ENCODE assay signal across 8 cellular contexts in the genomic region with DNA sequence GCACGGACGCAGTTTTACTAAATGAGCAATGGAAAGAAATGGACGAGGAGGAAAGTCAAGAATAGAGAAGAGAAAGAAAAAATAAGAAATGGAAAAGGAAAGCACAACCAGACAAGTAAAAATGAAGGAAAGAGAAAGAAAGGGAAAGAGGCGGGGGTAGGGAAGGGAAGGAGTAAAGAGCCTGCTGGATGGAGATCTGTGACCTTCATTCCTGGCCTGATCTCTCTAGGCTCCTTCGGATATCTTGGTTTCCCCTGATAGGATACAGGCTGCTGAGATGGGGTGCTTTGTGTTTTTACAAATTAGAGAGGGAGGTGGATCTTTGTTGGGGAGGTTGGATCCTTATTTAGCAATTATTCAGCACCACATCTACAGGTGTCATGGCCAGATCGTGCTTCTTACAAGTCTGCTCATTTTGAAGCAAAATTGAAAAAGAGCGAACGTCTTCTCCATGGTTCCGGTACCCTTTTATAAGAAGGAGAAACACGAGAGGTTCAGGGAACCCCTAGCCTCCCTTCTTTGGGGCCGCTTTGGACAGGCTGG. TPM values are rescaled to one million over a fixed set of nuclear protein-coding genes. Genes with fewer than 3 reads are reported as not detected.
DNase-seq lines count a peak whose midpoint lies in the region; ATAC-seq and TF ChIP-seq lines count a peak whose summit lies in the region.

No MANE protein-coding gene starts in this region.

- H3K4me3 ChIP-seq in liver (ENCODE audit: low read depth in 1 of 3, low read length in 3 of 3) (peak overlapping the region; percentile 72 to 95 (median 85)), tibial nerve (peak overlapping the region; percentile 20 to 65 (median 58))

- H3K36me3 ChIP-seq in liver (ENCODE audit: control insufficient read depth in 4 of 4, insufficient read depth in 3 of 4, low read depth in 1 of 4, low read length in 3 of 4) (no peaks in the 10 kb centered on the region), tibial nerve (no peaks in the 10 kb centered on the region)

- intact Hi-C loops in activated CD8-positive, alpha-beta T cell treated with anti-CD3 and anti-CD28 coated beads for 36 hours (cut with micrococcal nuclease), result no loop called here

- no peaks in the 10 kb centered on the region for H3K9me3 Mint-ChIP-seq in activated T-cell treated with anti-CD3 and anti-CD28 coated beads, Interleukin-2, amount 50 U/mL, for 24 hours
- H3K9me3 Mint-ChIP-seq in activated CD8-positive, alpha-beta T cell treated with anti-CD3 and anti-CD28 coated beads for 36 hours, result no peaks in the 10 kb centered on the region

- peak overlapping the region in 1 of 2 donors; percentile 54 for H3K9ac ChIP-seq in liver (ENCODE audit: low read depth in 1 of 2, low read length in 2 of 2)

- no peaks in the 10 kb centered on the region for H3K36me3 Mint-ChIP-seq in activated T-cell treated with anti-CD3 and anti-CD28 coated beads, Interleukin-2, amount 50 U/mL, for 24 hours (ENCODE audit: low read depth)
- H3K36me3 Mint-ChIP-seq in activated CD8-positive, alpha-beta T cell treated with anti-CD3 and anti-CD28 coated beads for 36 hours (ENCODE audit: low read depth), result peaks cover 3% of the 10 kb centered on the region

- H3K27me3 Mint-ChIP-seq in activated T-cell treated with anti-CD3 and anti-CD28 coated beads, Interleukin-2, amount 50 U/mL, for 24 hours, result peaks cover 70% of the 10 kb centered on the region
- peaks cover 35% of the 10 kb centered on the region for H3K27me3 Mint-ChIP-seq in activated CD8-positive, alpha-beta T cell treated with anti-CD3 and anti-CD28 coated beads for 36 hours

- TF ChIP-seq POLR2A in tibial nerve (IDR thresholded peaks at IDR 0.05), result no peak

- no peak for TF ChIP-seq RAD21 in liver (IDR thresholded peaks at IDR 0.05)

- H3K9me3 ChIP-seq in liver (ENCODE audit: control insufficient read depth in 4 of 4, low read length in 3 of 4), result no peaks in the 10 kb centered on the region
- no peaks in the 10 kb centered on the region for H3K9me3 ChIP-seq in tibial nerve

- no peak for TF ChIP-seq EP300 in tibial nerve (IDR thresholded peaks at IDR 0.05)

- H3K27me3 ChIP-seq in liver (ENCODE audit: control insufficient read depth in 4 of 4, insufficient read depth in 4 of 4, low read length in 3 of 4) (no peaks in the 10 kb centered on the region), tibial nerve (peaks cover 0 to 62% of the 10 kb centered on the region in 2 donors)

- H3K4me1 Mint-ChIP-seq in activated T-cell treated with anti-CD3 and anti-CD28 coated beads, Interleukin-2, amount 50 U/mL, for 24 hours (ENCODE audit: low read depth), result peaks cover 38% of the 10 kb centered on the region
- peaks cover 33% of the 10 kb centered on the region for H3K4me1 Mint-ChIP-seq in activated CD8-positive, alpha-beta T cell treated with anti-CD3 and anti-CD28 coated beads for 36 hours (ENCODE audit: low read depth)

- ATAC-seq in activated CD8-positive, alpha-beta T cell treated with anti-CD3 and anti-CD28 coated beads for 36 hours, result no peak
- no peak for ATAC-seq in GM18858 (IDR thresholded peaks at IDR 0.05; ENCODE audit: unreplicated experiment)

- POLR2A ChIA-PET in activated CD8-positive, alpha-beta T cell treated with anti-CD3 and anti-CD28 coated beads for 36 hours (lab: Charles Lee), result interaction anchor here (0.6 kb wide), 1 partner anchor 21 kb away, joined by 3 read pairs; no protein-coding TSS in a partner anchor

- peak overlapping the region; percentile 47 for H3K27ac Mint-ChIP-seq in activated T-cell treated with anti-CD3 and anti-CD28 coated beads, Interleukin-2, amount 50 U/mL, for 24 hours
- H3K27ac Mint-ChIP-seq in activated CD8-positive, alpha-beta T cell treated with anti-CD3 and anti-CD28 coated beads for 36 hours, result peak overlapping the region; percentile 90

- CTCF ChIA-PET in activated CD8-positive, alpha-beta T cell treated with anti-CD3 and anti-CD28 coated beads for 36 hours (lab: Charles Lee), result no interaction called here

- H3K4me3 Mint-ChIP-seq in activated T-cell treated with anti-CD3 and anti-CD28 coated beads, Interleukin-2, amount 50 U/mL, for 24 hours, result peak overlapping the region; percentile 80
- peak overlapping the region; percentile 94 for H3K4me3 Mint-ChIP-seq in activated CD8-positive, alpha-beta T cell treated with anti-CD3 and anti-CD28 coated beads for 36 hours

- no peak for TF ChIP-seq CTCF in activated CD8-positive, alpha-beta T cell treated with anti-CD3 and anti-CD28 coated beads for 36 hours (IDR thresholded peaks at IDR 0.05)
- TF ChIP-seq CTCF in liver (IDR thresholded peaks at IDR 0.05; ENCODE audit: low read depth, low read length, missing input control), result no peak
- TF ChIP-seq CTCF in tibial nerve (IDR thresholded peaks at IDR 0.05), result no peak

- H3K27ac ChIP-seq in liver (ENCODE audit: low read depth in 1 of 2, low read length in 2 of 2), result peak overlapping the region in 1 of 2 donors; percentile 62
- H3K27ac ChIP-seq in tibial nerve, result no peak overlapping the region

- H3K4me1 ChIP-seq in liver (ENCODE audit: control insufficient read depth in 4 of 4, insufficient read depth in 4 of 4, low read length in 3 of 4) (peaks cover 4 to 40% (median 27%) of the 10 kb centered on the region in 4 donors), tibial nerve (peaks cover 0 to 38% (median 28%) of the 10 kb centered on the region in 4 donors)

- WGBS in liver, result 9% methylated on average over 11 of the region's 11 CpGs
- 5% methylated on average over 11 of the region's 11 CpGs for WGBS in tibial nerve, 2 donors

- no peak for DNase-seq in activated T-cell treated with anti-CD3 and anti-CD28 coated beads, Interleukin-2, amount 50 U/mL, for 24 hours
- DNase-seq in activated T-cell treated with anti-CD3 and anti-CD28 coated beads, Interleukin-2, amount 50 U/mL, for 48 hours, result no peak
- DNase-seq in activated CD8-positive, alpha-beta T cell treated with anti-CD3 and anti-CD28 coated beads for 36 hours, result no peak
- DNase-seq in tibial nerve (ENCODE audit: low spot score in 2 of 2), result no peak
- no peak for DNase-seq in NCI-H526 treated with DMSO at 0.1 percent for 48 hours (lab: John Stamatoyannopoulos, UW)
- no peak for DNase-seq in COLO668 (lab: John Stamatoyannopoulos, UW; ENCODE audit: unreplicated experiment)

TF ChIP-seq in liver, 16 proteins besides CTCF, POLR2A, EP300 and RAD21:
- TF ChIP-seq, protein P1, sequence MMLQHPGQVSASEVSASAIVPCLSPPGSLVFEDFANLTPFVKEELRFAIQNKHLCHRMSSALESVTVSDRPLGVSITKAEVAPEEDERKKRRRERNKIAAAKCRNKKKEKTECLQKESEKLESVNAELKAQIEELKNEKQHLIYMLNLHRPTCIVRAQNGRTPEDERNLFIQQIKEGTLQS (IDR thresholded peaks at IDR 0.05), result no peak
- TF ChIP-seq GABPA (IDR thresholded peaks at IDR 0.05 in 1 of 2, conservative IDR thresholded peaks at IDR 0.05 in 1 of 2) (no peak), NR2F2 (IDR thresholded peaks at IDR 0.05) (no peak), TAF1 (conservative IDR thresholded peaks at IDR 0.05) (no peak), HNF4G (IDR thresholded peaks at IDR 0.05) (no peak), EGR1 (IDR thresholded peaks at IDR 0.05; ENCODE audit: low read depth in 2 of 2) (no peak), SP1 (IDR thresholded peaks at IDR 0.05) (no peak), HNF4A (conservative IDR thresholded peaks at IDR 0.05) (no peak)
- TF ChIP-seq, protein P2, sequence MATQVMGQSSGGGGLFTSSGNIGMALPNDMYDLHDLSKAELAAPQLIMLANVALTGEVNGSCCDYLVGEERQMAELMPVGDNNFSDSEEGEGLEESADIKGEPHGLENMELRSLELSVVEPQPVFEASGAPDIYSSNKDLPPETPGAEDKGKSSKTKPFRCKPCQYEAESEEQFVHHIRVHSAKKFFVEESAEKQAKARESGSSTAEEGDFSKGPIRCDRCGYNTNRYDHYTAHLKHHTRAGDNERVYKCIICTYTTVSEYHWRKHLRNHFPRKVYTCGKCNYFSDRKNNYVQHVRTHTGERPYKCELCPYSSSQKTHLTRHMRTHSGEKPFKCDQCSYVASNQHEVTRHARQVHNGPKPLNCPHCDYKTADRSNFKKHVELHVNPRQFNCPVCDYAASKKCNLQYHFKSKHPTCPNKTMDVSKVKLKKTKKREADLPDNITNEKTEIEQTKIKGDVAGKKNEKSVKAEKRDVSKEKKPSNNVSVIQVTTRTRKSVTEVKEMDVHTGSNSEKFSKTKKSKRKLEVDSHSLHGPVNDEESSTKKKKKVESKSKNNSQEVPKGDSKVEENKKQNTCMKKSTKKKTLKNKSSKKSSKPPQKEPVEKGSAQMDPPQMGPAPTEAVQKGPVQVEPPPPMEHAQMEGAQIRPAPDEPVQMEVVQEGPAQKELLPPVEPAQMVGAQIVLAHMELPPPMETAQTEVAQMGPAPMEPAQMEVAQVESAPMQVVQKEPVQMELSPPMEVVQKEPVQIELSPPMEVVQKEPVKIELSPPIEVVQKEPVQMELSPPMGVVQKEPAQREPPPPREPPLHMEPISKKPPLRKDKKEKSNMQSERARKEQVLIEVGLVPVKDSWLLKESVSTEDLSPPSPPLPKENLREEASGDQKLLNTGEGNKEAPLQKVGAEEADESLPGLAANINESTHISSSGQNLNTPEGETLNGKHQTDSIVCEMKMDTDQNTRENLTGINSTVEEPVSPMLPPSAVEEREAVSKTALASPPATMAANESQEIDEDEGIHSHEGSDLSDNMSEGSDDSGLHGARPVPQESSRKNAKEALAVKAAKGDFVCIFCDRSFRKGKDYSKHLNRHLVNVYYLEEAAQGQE (IDR thresholded peaks at IDR 0.05), result no peak
- TF ChIP-seq, protein P3, sequence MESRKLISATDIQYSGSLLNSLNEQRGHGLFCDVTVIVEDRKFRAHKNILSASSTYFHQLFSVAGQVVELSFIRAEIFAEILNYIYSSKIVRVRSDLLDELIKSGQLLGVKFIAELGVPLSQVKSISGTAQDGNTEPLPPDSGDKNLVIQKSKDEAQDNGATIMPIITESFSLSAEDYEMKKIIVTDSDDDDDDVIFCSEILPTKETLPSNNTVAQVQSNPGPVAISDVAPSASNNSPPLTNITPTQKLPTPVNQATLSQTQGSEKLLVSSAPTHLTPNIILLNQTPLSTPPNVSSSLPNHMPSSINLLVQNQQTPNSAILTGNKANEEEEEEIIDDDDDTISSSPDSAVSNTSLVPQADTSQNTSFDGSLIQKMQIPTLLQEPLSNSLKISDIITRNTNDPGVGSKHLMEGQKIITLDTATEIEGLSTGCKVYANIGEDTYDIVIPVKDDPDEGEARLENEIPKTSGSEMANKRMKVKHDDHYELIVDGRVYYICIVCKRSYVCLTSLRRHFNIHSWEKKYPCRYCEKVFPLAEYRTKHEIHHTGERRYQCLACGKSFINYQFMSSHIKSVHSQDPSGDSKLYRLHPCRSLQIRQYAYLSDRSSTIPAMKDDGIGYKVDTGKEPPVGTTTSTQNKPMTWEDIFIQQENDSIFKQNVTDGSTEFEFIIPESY (IDR thresholded peaks at IDR 0.05), result no peak
- TF ChIP-seq, protein P4, sequence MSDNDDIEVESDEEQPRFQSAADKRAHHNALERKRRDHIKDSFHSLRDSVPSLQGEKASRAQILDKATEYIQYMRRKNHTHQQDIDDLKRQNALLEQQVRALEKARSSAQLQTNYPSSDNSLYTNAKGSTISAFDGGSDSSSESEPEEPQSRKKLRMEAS (IDR thresholded peaks at IDR 0.05), result no peak

RNA-seq across cellular contexts. Expression of a gene that starts 0.8 kb away (rescaled TPM):
- total RNA-seq in activated CD8-positive, alpha-beta T cell treated with anti-CD3 and anti-CD28 coated beads for 36 hours, result 1 to 10 TPM; 1.8 to 2.2 TPM
- 1 to 10 TPM in 1 of 2 donors, under 1 TPM in 1; 0.19 to 5.7 TPM for total RNA-seq in liver
- under 1 TPM; 0.33 to 0.47 TPM for polyA plus RNA-seq in liver
- total RNA-seq in tibial nerve, result not detected
